Comparison of ENCODE assay signal across 24 cellular contexts in genomic region chr16:16086653-16087446, GRCh38.
DNase-seq lines count a peak whose midpoint lies in the region; ATAC-seq and TF ChIP-seq lines count a peak whose summit lies in the region.
"Had no signal": no experiment of that assay in that cellular context is flagged by ENCODE, and none has a peak within 500 bp of the region (broad histone marks: within the 10 kb centered on the region; RNA-seq: fewer than 3 reads in every experiment).

No MANE protein-coding gene starts in this region.

- H3K23me2 ChIP-seq in H9 (ENCODE audit: insufficient read length, low read depth, low read length, poor library complexity, severe bottlenecking), result no peaks in the 10 kb centered on the region

- H3K36me3 Mint-ChIP-seq in H9 (ENCODE audit: insufficient read depth in 1 of 3, low read depth in 3 of 3), result peaks cover 46 to 92% (median 90%) of the 10 kb centered on the region in 3 experiments
- peaks cover 100% of the 10 kb centered on the region for H3K36me3 Mint-ChIP-seq in activated T-helper 17 cell treated with anti-CD3 and anti-CD28 coated beads, Interleukin-2, amount 50 U/mL, for 72 hours (ENCODE audit: low read depth)
- H3K36me3 Mint-ChIP-seq in natural killer cell, result no peaks in the 10 kb centered on the region

- H4K20me1 ChIP-seq in H9 (ENCODE audit: control insufficient read depth, insufficient read depth, insufficient read length), result peaks cover 4% of the 10 kb centered on the region

- DNase-seq in H9 (no peak), natural killer cell (no peak), thoracic aorta (ENCODE audit: low spot score) (no peak), NOMO-1 treated with dmso at 0.1 percent for 144 hours (lab: John Stamatoyannopoulos, UW; ENCODE audit: unreplicated experiment) (no peak), lower leg skin (ENCODE audit: low spot score in 2 of 2) (no peak)
- no peak for DNase-seq in stimulated activated CD4-positive, alpha-beta T cell treated with anti-CD3 and anti-CD28 coated beads, Interleukin-15, amount 100 ng/mL, for 24 hours
- DNase-seq: activated CD4-positive, CD25-positive, alpha-beta regulatory T cell treated with anti-CD3 and anti-CD28 coated beads, Interleukin-2, amount 50 U/mL, for 72 hours; activated CD8-positive, alpha-beta memory T cell treated with anti-CD3 and anti-CD28 coated beads for 24 hours; activated naive CD4-positive, alpha-beta T cell treated with anti-CD3 and anti-CD28 coated beads for 36 hours; activated T-cell treated with anti-CD3 and anti-CD28 coated beads, Interleukin-2, amount 50 U/mL, for 1 hour; Calu3; dorsolateral prefrontal cortex; GOT3; heart left ventricle; Karpas-422; NCI-H1694 treated with DMSO at 0.1 percent for 48 hours; NCI-H526 treated with DMSO at 0.1 percent for 48 hours; occipital lobe; stimulated activated CD4-positive, alpha-beta T cell treated with anti-CD3 and anti-CD28 coated beads, Interleukin-4, amount 100 ng/mL, for 24 hours; T-helper 1 cell had no signal

- no peak overlapping the region for H2BK5ac ChIP-seq in H9 (ENCODE audit: insufficient read length, low read length)

- H3K27ac Mint-ChIP-seq in H9, result peak overlapping the region; percentile 29 to 54 (median 31); a peak in 3 of 7 replicates
- H3K27ac Mint-ChIP-seq in activated T-helper 17 cell treated with anti-CD3 and anti-CD28 coated beads, Interleukin-2, amount 50 U/mL, for 72 hours, result peak overlapping the region; percentile 4
- H3K27ac Mint-ChIP-seq in natural killer cell, result peak overlapping the region; percentile 80 to 81
- H3K27ac Mint-ChIP-seq: activated naive CD4-positive, alpha-beta T cell treated with anti-CD3 and anti-CD28 coated beads for 36 hours; memory B cell; stimulated activated naive CD8-positive, alpha-beta T cell treated with anti-CD3 and anti-CD28 coated beads, Interleukin-15, Interleukin-2, amounts not matched to agents 100 ng/mL and 50 ng/mL, for 24 hours had no signal

- no peaks in the 10 kb centered on the region for H3K79me2 ChIP-seq in H9 (ENCODE audit: insufficient read depth, low read length)

- H3K18ac ChIP-seq in H9 (ENCODE audit: insufficient read length, low read depth, low read length), result no peak overlapping the region

- H3K4me3 ChIP-seq in thoracic aorta (no peak overlapping the region), lower leg skin (ENCODE audit: low read depth, poor library complexity, severe bottlenecking) (no peak overlapping the region)
- H3K4me3 ChIP-seq: dorsolateral prefrontal cortex, heart left ventricle had no signal

- H3K9me3 Mint-ChIP-seq in H9, result peaks cover 7 to 9% of the 10 kb centered on the region in 2 experiments; a peak in 4 of 5 replicates
- no peaks in the 10 kb centered on the region for H3K9me3 Mint-ChIP-seq in activated T-helper 17 cell treated with anti-CD3 and anti-CD28 coated beads, Interleukin-2, amount 50 U/mL, for 72 hours
- no peaks in the 10 kb centered on the region for H3K9me3 Mint-ChIP-seq in natural killer cell
- H3K9me3 Mint-ChIP-seq: memory B cell had no signal

- H3K9me3 ChIP-seq in H9 (ENCODE audit: control insufficient read depth, low read depth, low read length), result no peaks in the 10 kb centered on the region
- H3K9me3 ChIP-seq in thoracic aorta, result no peaks in the 10 kb centered on the region

- H3K36me3 ChIP-seq in thoracic aorta, result peaks cover 48% of the 10 kb centered on the region

- no peak overlapping the region for H3K4me2 ChIP-seq in H9 (ENCODE audit: insufficient read depth, insufficient read length, low read length)

- H2BK12ac ChIP-seq in H9 (ENCODE audit: insufficient read length, low read depth, low read length), result no peak overlapping the region

- no peak overlapping the region for H3K23ac ChIP-seq in H9 (ENCODE audit: insufficient read length, low read depth, low read length)

- no peak overlapping the region for H3T11ph ChIP-seq in H9 (ENCODE audit: low read length)

- H2AFZ ChIP-seq in H9 (ENCODE audit: low read length), result no peak overlapping the region

- TF ChIP-seq CTCF in H9 (conservative IDR thresholded peaks at IDR 0.05) (no peak), natural killer cell (IDR thresholded peaks at IDR 0.05) (no peak), thoracic aorta (IDR thresholded peaks at IDR 0.05) (no peak), lower leg skin (IDR thresholded peaks at IDR 0.05) (no peak)

- H3K4me3 Mint-ChIP-seq in H9 (no peak overlapping the region; a peak in 1 of 5 replicates), natural killer cell (peak overlapping the region; percentile 13)
- H3K4me3 Mint-ChIP-seq in activated T-helper 17 cell treated with anti-CD3 and anti-CD28 coated beads, Interleukin-2, amount 50 U/mL, for 72 hours, result no peak overlapping the region
- H3K4me3 Mint-ChIP-seq: activated naive CD4-positive, alpha-beta T cell treated with anti-CD3 and anti-CD28 coated beads for 36 hours; CD14-positive monocyte; memory B cell; stimulated activated naive CD8-positive, alpha-beta T cell treated with anti-CD3 and anti-CD28 coated beads, Interleukin-15, Interleukin-2, amounts not matched to agents 100 ng/mL and 50 ng/mL, for 24 hours had no signal

- H3K79me1 ChIP-seq in H9 (ENCODE audit: insufficient read depth, low read depth, low read length, poor library complexity, severe bottlenecking), result no peaks in the 10 kb centered on the region

- no peak for ATAC-seq in activated T-helper 17 cell treated with anti-CD3 and anti-CD28 coated beads, Interleukin-2, amount 50 U/mL, for 72 hours (replicated peaks)
- ATAC-seq in natural killer cell (peak; percentile 39 to 85 (median 80)), thoracic aorta (ENCODE audit: insufficient number of reproducible peaks, low FRiP score, low read depth) (no peak)
- ATAC-seq: heart left ventricle had no signal

- no peak overlapping the region for H2BK15ac ChIP-seq in H9 (ENCODE audit: low read depth, low read length)

- no peak overlapping the region for H4K8ac ChIP-seq in H9 (replicated peaks; ENCODE audit: insufficient read length, low read depth, low read length)

- no CpG with 5 or more reads among the region's 18 CpGs for WGBS in H9 (ENCODE audit: extremely low coverage, insufficient read length, low lambda C conversion rate)
- WGBS in lower leg skin, 2 donors, result 93 to 94% methylated on average over 18 of the region's 18 CpGs

- H3K27me3 Mint-ChIP-seq in H9 (ENCODE audit: low read depth) (no peaks in the 10 kb centered on the region), natural killer cell (ENCODE audit: low read depth in 2 of 2) (no peaks in the 10 kb centered on the region)
- no peaks in the 10 kb centered on the region for H3K27me3 Mint-ChIP-seq in activated T-helper 17 cell treated with anti-CD3 and anti-CD28 coated beads, Interleukin-2, amount 50 U/mL, for 72 hours
- H3K27me3 Mint-ChIP-seq: memory B cell; stimulated activated naive CD8-positive, alpha-beta T cell treated with anti-CD3 and anti-CD28 coated beads, Interleukin-15, Interleukin-2, amounts not matched to agents 100 ng/mL and 50 ng/mL, for 24 hours had no signal

- H3K4ac ChIP-seq in H9 (ENCODE audit: low read depth, low read length), result no peak overlapping the region

- H3K14ac ChIP-seq in H9 (ENCODE audit: insufficient read depth, low read length), result no peak overlapping the region

- H3K4me1 Mint-ChIP-seq in H9 (peaks cover 2 to 9% of the 10 kb centered on the region in 2 experiments; a peak in 2 of 4 replicates), natural killer cell (peaks cover 10 to 12% of the 10 kb centered on the region in 2 donors)
- H3K4me1 Mint-ChIP-seq in activated T-helper 17 cell treated with anti-CD3 and anti-CD28 coated beads, Interleukin-2, amount 50 U/mL, for 72 hours, result no peaks in the 10 kb centered on the region
- H3K4me1 Mint-ChIP-seq: memory B cell had no signal

- H3K4me1 ChIP-seq in H9 (ENCODE audit: insufficient read depth, low read length), result no peaks in the 10 kb centered on the region
- peaks cover 21 to 39% of the 10 kb centered on the region in 2 donors for H3K4me1 ChIP-seq in thoracic aorta (ENCODE audit: control insufficient read depth in 1 of 2, low read depth in 2 of 2)

- H3K27me3 ChIP-seq in H9 (ENCODE audit: insufficient read depth, low read length), result no peaks in the 10 kb centered on the region
- no peaks in the 10 kb centered on the region for H3K27me3 ChIP-seq in thoracic aorta (replicated peaks; ENCODE audit: insufficient read depth)
- H3K27me3 ChIP-seq: dorsolateral prefrontal cortex, heart left ventricle had no signal

- no peak overlapping the region for H3K9ac ChIP-seq in H9 (ENCODE audit: extremely low read depth, insufficient read length, low read length)

- intact Hi-C loops in natural killer cell (cut with micrococcal nuclease), result no loop called here
- intact Hi-C loops in lower leg skin (cut with DNase I; ENCODE audit: low total_unique reads), result no loop called here

- no peak overlapping the region for H3K56ac ChIP-seq in H9 (ENCODE audit: insufficient read length, low read depth, low read length)

- H4K91ac ChIP-seq in H9 (ENCODE audit: insufficient read length, low read depth, low read length), result no peak overlapping the region

- no peak overlapping the region for H3K27ac ChIP-seq in H9 (ENCODE audit: insufficient read length, low read depth, low read length)
- H3K27ac ChIP-seq in thoracic aorta, result peak overlapping the region; percentile 74 to 90
- H3K27ac ChIP-seq: dorsolateral prefrontal cortex had no signal

- no peak overlapping the region for H4K5ac ChIP-seq in H9 (ENCODE audit: insufficient read length, low read depth, low read length)

- H2BK20ac ChIP-seq in H9 (ENCODE audit: low read depth, low read length, poor library complexity, severe bottlenecking), result no peak overlapping the region

- H2AK5ac ChIP-seq in H9 (ENCODE audit: insufficient read length, low read length), result no peak overlapping the region

- no peak for TF ChIP-seq POLR2A in lower leg skin (IDR thresholded peaks at IDR 0.05)

- H2BK120ac ChIP-seq in H9 (ENCODE audit: low read depth, low read length, poor library complexity, severe bottlenecking), result no peak overlapping the region

Comparison
In these comparisons a context has a peak if more than half of its experiments do, and no peak if none do; other contexts are left out.
1. H3K27ac Mint-ChIP-seq: peak in every context shown above with its lines; median percentile 80 in natural killer cell; 31 in H9; 4 in activated T-helper 17 cell treated with anti-CD3 and anti-CD28 coated beads, Interleukin-2, amount 50 U/mL, for 72 hours.
2. ATAC-seq: peak in natural killer cell (3 of 3); none in activated T-helper 17 cell treated with anti-CD3 and anti-CD28 coated beads, Interleukin-2, amount 50 U/mL, for 72 hours (single experiment) and thoracic aorta (single experiment).